Comparison of ENCODE assay signal across 12 cellular contexts in genomic region chr18:70384181-70384790, GRCh38.
DNase-seq lines count a peak whose midpoint lies in the region; ATAC-seq and TF ChIP-seq lines count a peak whose summit lies in the region.
"Had no signal": no experiment of that assay in that cellular context is flagged by ENCODE, and none has a peak within 500 bp of the region (broad histone marks: within the 10 kb centered on the region; RNA-seq: fewer than 3 reads in every experiment).

No MANE protein-coding gene starts in this region.

- peak overlapping the region; percentile 2; the same call in 1 of the 2 replicates for H3K9ac ChIP-seq in KMS-11

- in situ Hi-C loops in GM13977 (cut with MboI; ENCODE audit: low pct_unique_long_range_greater_than_20kb, low sequenced_read_pairs, unreplicated experiment): no loop called here

- H3K4me3 ChIP-seq in BJ (ENCODE audit: low read depth, low read length) (no peak overlapping the region), KMS-11 (IDR thresholded peaks at IDR 0.05; ENCODE audit: insufficient read depth, low read depth, low read length) (no peak overlapping the region)
- H3K4me3 ChIP-seq: heart right ventricle, pancreas had no signal

- TF ChIP-seq CTCF in BJ (IDR thresholded peaks at IDR 0.05; ENCODE audit: insufficient read depth, low read depth, low read length) (no peak), KMS-11 (conservative IDR thresholded peaks at IDR 0.05; ENCODE audit: low read depth, low read length) (no peak), GM13977 (IDR thresholded peaks at IDR 0.05; ENCODE audit: extremely low read depth, insufficient read depth, missing control alignments) (no peak)

- CTCF ChIA-PET in BJ (lab: Yijun Ruan, JAX): no interaction called here

- H3K4me1 ChIP-seq in KMS-11 (ENCODE audit: low read depth, poor library complexity, severe bottlenecking): peaks cover 24% of the 10 kb centered on the region

- POLR2A ChIA-PET in BJ (lab: Charles Lee): interaction anchor here (0.6 to 0.7 kb wide), 2 partner anchors 52 to 165 kb away, joined by 6 to 7 read pairs; no protein-coding TSS in a partner anchor

- H3K27me3 ChIP-seq in BJ (ENCODE audit: control insufficient read depth, insufficient read depth, low read length) (no peaks in the 10 kb centered on the region), KMS-11 (ENCODE audit: insufficient read depth, low read depth) (no peaks in the 10 kb centered on the region), layer of hippocampus (ENCODE audit: control insufficient read depth, insufficient read depth, low read length) (no peaks in the 10 kb centered on the region)
- H3K27me3 ChIP-seq: heart right ventricle, pancreas had no signal

- H3K27ac ChIP-seq in KMS-11: peak overlapping the region; percentile 56
- H3K27ac ChIP-seq in layer of hippocampus (ENCODE audit: low read depth, low read length): peak overlapping the region; percentile 57
- H3K27ac ChIP-seq: heart right ventricle, pancreas had no signal

- peak overlapping the region; percentile 64 for H2AFZ ChIP-seq in KMS-11 (ENCODE audit: low read depth)

- H3K79me2 ChIP-seq in KMS-11 (ENCODE audit: insufficient read depth, low read depth): no peaks in the 10 kb centered on the region

- H4K20me1 ChIP-seq in KMS-11 (ENCODE audit: insufficient read depth): no peaks in the 10 kb centered on the region

- no peaks in the 10 kb centered on the region for H3K36me3 ChIP-seq in BJ (ENCODE audit: control insufficient read depth, insufficient read depth, low read length)
- H3K36me3 ChIP-seq in KMS-11 (ENCODE audit: insufficient read depth): no peaks in the 10 kb centered on the region
- H3K36me3 ChIP-seq: heart right ventricle, pancreas had no signal

- H3K4me2 ChIP-seq in KMS-11: peak overlapping the region; percentile 49

- ATAC-seq in GM21360 (IDR thresholded peaks at IDR 0.05; ENCODE audit: unreplicated experiment): no peak
- ATAC-seq: heart right ventricle; pancreas; stimulated activated naive CD8-positive, alpha-beta T cell treated with anti-CD3 and anti-CD28 coated beads, Interleukin-15, Interleukin-2, amounts not matched to agents 100 U/mL and 50 U/mL, for 24 hours had no signal

- peak; percentile 46 for DNase-seq in BJ (ENCODE audit: low read depth)
- DNase-seq in astrocyte of the hippocampus (ENCODE audit: low read depth, low spot score): peak; percentile 92
- DNase-seq in activated CD4-positive, alpha-beta T cell treated with anti-CD3 and anti-CD28 coated beads, Interleukin-2, amount 50 U/mL, for 48 hours: no peak
- no peak for DNase-seq in central memory CD4-positive, alpha-beta T cell
- DNase-seq in GM13977 (ENCODE audit: low spot score): no peak
- DNase-seq: activated effector memory CD4-positive, alpha-beta T cell treated with Interleukin-2 at 50 U/mL for 16 hours; heart right ventricle; pancreas; stimulated activated naive CD8-positive, alpha-beta T cell treated with anti-CD3 and anti-CD28 coated beads, Interleukin-15, Interleukin-2, amounts not matched to agents 100 U/mL and 50 U/mL, for 24 hours had no signal

Comparison
In these comparisons a context has a peak if more than half of its experiments do, and no peak if none do; other contexts are left out.
1. DNase-seq: peak in BJ (single experiment) and astrocyte of the hippocampus (single experiment); none in activated CD4-positive, alpha-beta T cell treated with anti-CD3 and anti-CD28 coated beads, Interleukin-2, amount 50 U/mL, for 48 hours (0 of 2), central memory CD4-positive, alpha-beta T cell (single experiment) and GM13977 (single experiment).